In the genomic region with DNA sequence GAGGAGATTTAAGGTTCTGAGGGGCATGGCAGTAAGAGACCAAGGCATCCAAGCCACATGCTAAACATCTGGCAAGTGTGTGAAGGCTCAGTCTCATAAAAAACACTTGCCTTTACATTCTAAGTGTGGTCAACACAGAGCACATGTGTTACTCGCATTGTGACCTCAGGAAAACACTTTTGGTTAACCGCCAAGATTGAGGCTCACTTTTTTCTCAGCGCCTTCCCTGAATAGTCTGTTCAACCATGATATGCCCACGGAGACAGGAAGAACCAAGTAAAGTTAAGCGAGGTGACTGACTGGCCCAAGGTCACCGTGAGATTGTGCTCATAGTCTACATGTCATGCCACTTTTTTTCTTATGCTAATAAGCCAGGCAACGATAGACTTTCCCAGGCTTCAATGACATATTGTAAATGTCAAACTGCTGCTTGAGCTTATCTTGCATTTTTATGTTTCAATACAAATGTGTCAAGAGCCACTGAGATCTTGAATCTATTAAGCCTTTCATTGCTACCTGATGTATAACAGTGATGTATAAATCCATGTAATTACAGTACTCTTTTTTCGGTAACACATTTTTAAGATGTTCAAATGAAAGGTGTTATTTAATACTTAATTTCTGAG, we compare ENCODE assay signal across 20 cellular contexts. TPM values are rescaled to one million over a fixed set of nuclear protein-coding genes. Genes with fewer than 3 reads are reported as not detected.
"Had no signal": no experiment of that assay in that cellular context is flagged by ENCODE, and none has a peak within 500 bp of the region (broad histone marks: within the 10 kb centered on the region; RNA-seq: fewer than 3 reads in every experiment).

No MANE protein-coding gene starts in this region.

- H3K4me3 Mint-ChIP-seq: naive thymus-derived CD8-positive, alpha-beta T cell; T-helper 1 cell treated with Interleukin-12 subunit alpha and Interleukin-12 subunit beta and Interleukin-4 antibody, amounts not matched to agents 30 μg/mL and 1 μg/mL, for 36 hours had no signal

- H3K36me3 Mint-ChIP-seq: naive thymus-derived CD8-positive, alpha-beta T cell had no signal

- H3K9me3 Mint-ChIP-seq: T-helper 1 cell treated with Interleukin-12 subunit alpha and Interleukin-12 subunit beta and Interleukin-4 antibody, amounts not matched to agents 30 μg/mL and 1 μg/mL, for 36 hours had no signal

- H3K4me1 Mint-ChIP-seq: naive thymus-derived CD8-positive, alpha-beta T cell had no signal

- H3K27ac Mint-ChIP-seq: naive thymus-derived CD8-positive, alpha-beta T cell; T-helper 1 cell treated with Interleukin-12 subunit alpha and Interleukin-12 subunit beta and Interleukin-4 antibody, amounts not matched to agents 30 μg/mL and 1 μg/mL, for 36 hours had no signal

- DNase-seq: activated CD4-positive, alpha-beta T cell treated with anti-CD3 and anti-CD28 coated beads, Interleukin-2, amount 50 U/mL, for 48 hours; activated naive CD4-positive, alpha-beta T cell; effector CD8-positive, alpha-beta T cell; heart left ventricle; occipital lobe; right lobe of liver; spleen; stimulated activated CD4-positive, alpha-beta T cell treated with anti-CD3 and anti-CD28 coated beads, Interleukin-2, amount 100 ng/mL, for 24 hours; stimulated activated naive CD4-positive, alpha-beta T cell; upper lobe of left lung had no signal

- ATAC-seq: heart left ventricle; naive thymus-derived CD8-positive, alpha-beta T cell; right lobe of liver had no signal

- H3K4me3 ChIP-seq: coronary artery, heart left ventricle, prostate gland, right lobe of liver, spleen, upper lobe of left lung had no signal

RNA-seq across cellular contexts. Expression of gene IL9, which starts 21.1 kb away (rescaled TPM):
- total RNA-seq: cardiac septum; fibroblast of lung; frontal cortex; heart left ventricle; lung microvascular endothelial cell; naive thymus-derived CD8-positive, alpha-beta T cell; occipital lobe; prostate gland; right lobe of liver; spleen; temporal lobe; upper lobe of left lung had no signal
- polyA plus RNA-seq: adipose tissue; fibroblast of lung; heart left ventricle; naive thymus-derived CD8-positive, alpha-beta T cell; spleen had no signal

RNA-seq across cellular contexts. Expression of gene LECT2, which starts 38.0 kb away (rescaled TPM):
- total RNA-seq: cardiac septum; fibroblast of lung; frontal cortex; heart left ventricle; lung microvascular endothelial cell; naive thymus-derived CD8-positive, alpha-beta T cell; occipital lobe; prostate gland; spleen; temporal lobe; upper lobe of left lung had no signal
- polyA plus RNA-seq: adipose tissue; fibroblast of lung; heart left ventricle; naive thymus-derived CD8-positive, alpha-beta T cell; spleen had no signal
